ENCODE assay signal across 7 cellular contexts in the genomic region with DNA sequence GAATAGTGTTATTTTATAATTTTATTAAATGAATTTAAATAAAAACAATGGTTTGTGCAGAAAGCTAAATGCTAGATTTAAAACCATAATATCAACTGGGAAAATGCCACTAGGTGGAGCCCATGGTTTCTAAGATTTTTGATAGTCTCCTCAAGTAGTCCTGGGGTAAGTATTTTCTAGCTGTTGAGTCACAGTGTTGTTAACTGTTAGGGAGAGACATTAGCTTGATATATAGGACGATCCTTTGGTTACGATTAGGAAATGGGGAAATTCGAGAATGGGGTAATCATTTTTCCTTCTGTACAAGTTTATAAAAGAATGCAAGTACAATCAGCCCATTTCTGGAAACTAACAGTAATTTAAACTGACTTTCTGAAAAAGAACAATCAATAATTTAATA.
DNase-seq lines count a peak whose midpoint lies in the region; TF ChIP-seq lines count a peak whose summit lies in the region.

No MANE protein-coding gene starts in this region.

- H3K9me3 ChIP-seq in esophagus squamous epithelium (no peaks in the 10 kb centered on the region), neuronal stem cell (replicated peaks in 1 of 2; ENCODE audit: control insufficient read depth in 2 of 2, insufficient read depth in 1 of 2, low read depth in 1 of 2, low read length in 2 of 2) (no peaks in the 10 kb centered on the region)

- H3K4me1 ChIP-seq in esophagus squamous epithelium (peaks cover 0 to 4% (median 0%) of the 10 kb centered on the region in 3 donors), neuronal stem cell (ENCODE audit: control insufficient read depth in 2 of 2, insufficient read depth in 1 of 2, low read depth in 1 of 2, low read length in 2 of 2) (no peaks in the 10 kb centered on the region)

- no peak overlapping the region for H3K14ac ChIP-seq in neuronal stem cell (ENCODE audit: low read length)

- no peak overlapping the region for H3K4me2 ChIP-seq in neuronal stem cell (ENCODE audit: insufficient read depth, low read length, poor library complexity, severe bottlenecking)

- TF ChIP-seq CTCF in GM06990 (IDR thresholded peaks at IDR 0.05; ENCODE audit: insufficient read depth, low read length, poor library complexity, severe bottlenecking): peak; percentile 32
- TF ChIP-seq CTCF in esophagus squamous epithelium (IDR thresholded peaks at IDR 0.05): peak in 5 of 6 experiments; percentile 39 to 74 (median 49)

- H2BK15ac ChIP-seq in neuronal stem cell (ENCODE audit: low read length): no peak overlapping the region

- intact Hi-C loops in esophagus squamous epithelium (cut with DNase I): loop anchor here (10.0 kb wide), 1 partner anchor 911 kb away; no protein-coding TSS in a partner anchor

- no peak overlapping the region for H4K8ac ChIP-seq in neuronal stem cell (ENCODE audit: low read depth, low read length)

- H3K36me3 ChIP-seq in GM06990 (ENCODE audit: control insufficient read depth, insufficient read depth, low read length) (no peaks in the 10 kb centered on the region), esophagus squamous epithelium (no peaks in the 10 kb centered on the region), neuronal stem cell (replicated peaks in 1 of 2; ENCODE audit: control insufficient read depth in 2 of 2, insufficient read depth in 2 of 2, low read length in 2 of 2) (no peaks in the 10 kb centered on the region)

- H3K18ac ChIP-seq in neuronal stem cell (ENCODE audit: low read length): no peak overlapping the region

- no peaks in the 10 kb centered on the region for H3K79me1 ChIP-seq in neuronal stem cell (ENCODE audit: low read depth, low read length)

- no peak overlapping the region for H2BK12ac ChIP-seq in neuronal stem cell (ENCODE audit: low read length)

- DNase-seq in GM06990 (ENCODE audit: extremely low read depth, insufficient read length) (no peak), HS-27A (ENCODE audit: low read depth) (peak; percentile 22), RPMI7951 (ENCODE audit: low read depth) (peak; percentile 58), esophagus squamous epithelium (lab: John Stamatoyannopoulos, UW) (no peak), neuronal stem cell (ENCODE audit: low spot score) (peak; percentile 39)
- DNase-seq in stimulated activated CD4-positive, alpha-beta T cell treated with anti-CD3 and anti-CD28 coated beads, Interleukin-4, amount 100 ng/mL, for 4 hours: no peak
- no peak for DNase-seq in activated CD4-positive, CD25-positive, alpha-beta regulatory T cell (lab: John Stamatoyannopoulos, UW)

- H3K9ac ChIP-seq in neuronal stem cell (ENCODE audit: low read depth, low read length, poor library complexity): no peak overlapping the region

- H3K23ac ChIP-seq in neuronal stem cell (ENCODE audit: low read depth, low read length, poor library complexity): no peak overlapping the region

- H3K27me3 ChIP-seq in GM06990 (replicated peaks; ENCODE audit: control insufficient read depth, insufficient read depth, low read length) (no peaks in the 10 kb centered on the region), esophagus squamous epithelium (no peaks in the 10 kb centered on the region), neuronal stem cell (ENCODE audit: control insufficient read depth in 3 of 3, insufficient read depth in 3 of 3, low read depth in 1 of 3, low read length in 3 of 3) (no peaks in the 10 kb centered on the region)

- WGBS in esophagus squamous epithelium, 2 donors: 2 to 5% methylated on average over 3 of the region's 3 CpGs
- WGBS in neuronal stem cell (ENCODE audit: extremely low coverage in 2 of 2, insufficient read length in 2 of 2, insufficient replicate concordance in 1 of 2), 2 donors: no CpG with 5 or more reads among the region's 3 CpGs

- no peak overlapping the region for H2BK5ac ChIP-seq in neuronal stem cell (ENCODE audit: low read length)

- H3K4me3 ChIP-seq in GM06990 (replicated peaks; ENCODE audit: low read depth, low read length): no peak overlapping the region
- no peak overlapping the region for H3K4me3 ChIP-seq in esophagus squamous epithelium
- H3K4me3 ChIP-seq in neuronal stem cell (ENCODE audit: low read length in 2 of 2): no peak overlapping the region

- H3K4ac ChIP-seq in neuronal stem cell (ENCODE audit: low read length): no peak overlapping the region

- H3K27ac ChIP-seq in esophagus squamous epithelium (no peak overlapping the region), neuronal stem cell (replicated peaks; ENCODE audit: low read length) (no peak overlapping the region)

- H4K91ac ChIP-seq in neuronal stem cell (ENCODE audit: low read depth, low read length, poor library complexity): no peak overlapping the region

- no peak for TF ChIP-seq POLR2A in esophagus squamous epithelium (IDR thresholded peaks at IDR 0.05)

- no peak overlapping the region for H2AK5ac ChIP-seq in neuronal stem cell (ENCODE audit: low read depth, low read length)

- H2AFZ ChIP-seq in neuronal stem cell (ENCODE audit: low read length): peak overlapping the region; percentile 51

- H2BK120ac ChIP-seq in neuronal stem cell (ENCODE audit: low read depth, low read length): no peak overlapping the region

Comparison
In these comparisons a context has a peak if more than half of its experiments do, and no peak if none do; other contexts are left out.
1. DNase-seq: peak in HS-27A (single experiment), RPMI7951 (single experiment) and neuronal stem cell (single experiment); none in GM06990 (single experiment), esophagus squamous epithelium (single experiment), stimulated activated CD4-positive, alpha-beta T cell treated with anti-CD3 and anti-CD28 coated beads, Interleukin-4, amount 100 ng/mL, for 4 hours (0 of 2) and activated CD4-positive, CD25-positive, alpha-beta regulatory T cell (0 of 4).